8 cellular contexts compared by ENCODE assay signal in genomic region chr11:1803246-1803645, GRCh38. TPM values are rescaled to one million over a fixed set of nuclear protein-coding genes. Genes with fewer than 3 reads are reported as not detected.
"Had no signal": no experiment of that assay in that cellular context is flagged by ENCODE, and none has a peak within 500 bp of the region (broad histone marks: within the 10 kb centered on the region; RNA-seq: fewer than 3 reads in every experiment).

No MANE protein-coding gene starts in this region.

- H3K4me3 ChIP-seq: GM23338 had no signal

- ATAC-seq: GM23338, HepG2 had no signal

- H2AFZ ChIP-seq: GM23338 had no signal

- H3K27ac ChIP-seq: HL-60 had no signal

- H3K9me3 Mint-ChIP-seq: GM23338, H9 had no signal

- H3K4me3 Mint-ChIP-seq: GM23338, H9 had no signal

- H3K27ac Mint-ChIP-seq: GM23338, H9 had no signal

- DNase-seq: H9, HCEC 1CT, IMR-90 had no signal

- H3K4me2 ChIP-seq: GM23338 had no signal

RNA-seq across cellular contexts. Expression of gene SYT8, which starts 31.5 kb away (rescaled TPM):
- total RNA-seq: GM23338, H1, H9, HT1080, IMR-90 had no signal
- polyA plus RNA-seq: GM23338, H1, IMR-90 had no signal

RNA-seq across cellular contexts. Expression of gene TNNI2, which starts 35.5 kb away (rescaled TPM):
- total RNA-seq: GM23338, H1, H9, HT1080, IMR-90 had no signal
- polyA plus RNA-seq: GM23338, H1, IMR-90 had no signal

RNA-seq across cellular contexts. Expression of gene LSP1, which starts 49.6 kb away (rescaled TPM):
- total RNA-seq: GM23338, H1, H9, IMR-90 had no signal
- polyA plus RNA-seq: IMR-90 had no signal

RNA-seq across cellular contexts. Expression of gene IFITM10, which starts 52.9 kb away (rescaled TPM):
- total RNA-seq: GM23338 had no signal
